12 cellular contexts compared by ENCODE assay signal in genomic region chr9:2022560-2022959, GRCh38. TPM values are rescaled to one million over a fixed set of nuclear protein-coding genes. Genes with fewer than 3 reads are reported as not detected.
DNase-seq lines count a peak whose midpoint lies in the region; ATAC-seq and TF ChIP-seq lines count a peak whose summit lies in the region.
"Had no signal": no experiment of that assay in that cellular context is flagged by ENCODE, and none has a peak within 500 bp of the region (broad histone marks: within the 10 kb centered on the region; RNA-seq: fewer than 3 reads in every experiment).

No MANE protein-coding gene starts in this region.

- H3K27ac ChIP-seq in CD8-positive, alpha-beta memory T cell (ENCODE audit: low read depth, low read length) = peak overlapping the region; percentile 32
- no peak overlapping the region for H3K27ac ChIP-seq in endodermal cell (ENCODE audit: low read depth, low read length)

- H3K36me3 ChIP-seq in CD8-positive, alpha-beta memory T cell (ENCODE audit: insufficient read depth, low read length) = no peaks in the 10 kb centered on the region
- no peaks in the 10 kb centered on the region for H3K36me3 ChIP-seq in endodermal cell (ENCODE audit: control insufficient read depth, insufficient read depth, low read length)

- H3K9me3 Mint-ChIP-seq in CD8-positive, alpha-beta memory T cell = no peaks in the 10 kb centered on the region
- H3K9me3 Mint-ChIP-seq in IgD-negative memory B cell (no peaks in the 10 kb centered on the region), endodermal cell (no peaks in the 10 kb centered on the region)
- no peaks in the 10 kb centered on the region for H3K9me3 Mint-ChIP-seq in activated naive CD4-positive, alpha-beta T cell treated with anti-CD3 and anti-CD28 coated beads, Interleukin-2, amount 50 U/mL, for 72 hours
- no peaks in the 10 kb centered on the region for H3K9me3 Mint-ChIP-seq in naive thymus-derived CD8-positive, alpha-beta T cell

- ATAC-seq in activated naive CD4-positive, alpha-beta T cell treated with anti-CD3 and anti-CD28 coated beads, Interleukin-2, amount 50 U/mL, for 72 hours = peak in 1 of 2 donors; percentile 15
- ATAC-seq in naive thymus-derived CD8-positive, alpha-beta T cell = peak; percentile 13 to 33
- no peak for ATAC-seq in GM21529 (IDR thresholded peaks at IDR 0.05; ENCODE audit: unreplicated experiment)
- ATAC-seq in HG03521 (IDR thresholded peaks at IDR 0.05; ENCODE audit: unreplicated experiment) = no peak

- H3K4me3 Mint-ChIP-seq in CD8-positive, alpha-beta memory T cell = peak overlapping the region; percentile 57 to 80 (median 69)
- H3K4me3 Mint-ChIP-seq in IgD-negative memory B cell (peak overlapping the region in 3 of 4 donors; percentile 4 to 75 (median 51)), endodermal cell (no peak overlapping the region)
- H3K4me3 Mint-ChIP-seq in naive thymus-derived CD8-positive, alpha-beta T cell = peak overlapping the region; percentile 51 to 80 (median 76)

- DNase-seq in CD8-positive, alpha-beta memory T cell = peak in 1 of 5 donors; percentile 55
- no peak for DNase-seq in activated naive CD4-positive, alpha-beta T cell treated with anti-CD3 and anti-CD28 coated beads, Interleukin-2, amount 50 U/mL, for 72 hours (ENCODE audit: low spot score in 2 of 2)
- DNase-seq in naive thymus-derived CD8-positive, alpha-beta T cell = peak in 2 of 10 donors; percentile 41 to 50
- no peak for DNase-seq in NCI-H2171 (lab: John Stamatoyannopoulos, UW)
- DNase-seq in endodermal cell = no peak
- DNase-seq: HCEC 1CT, IMR-90, kidney had no signal

- H3K27me3 Mint-ChIP-seq in CD8-positive, alpha-beta memory T cell = no peaks in the 10 kb centered on the region
- H3K27me3 Mint-ChIP-seq in IgD-negative memory B cell (no peaks in the 10 kb centered on the region), endodermal cell (ENCODE audit: insufficient read depth) (peaks cover 25% of the 10 kb centered on the region)
- H3K27me3 Mint-ChIP-seq in naive thymus-derived CD8-positive, alpha-beta T cell = no peaks in the 10 kb centered on the region

- WGBS in endodermal cell (ENCODE audit: insufficient coverage in 1 of 2, insufficient read length in 1 of 2), 2 experiments = 100% methylated on average over 1 of the region's 1 CpG

- no peaks in the 10 kb centered on the region for H3K27me3 ChIP-seq in CD8-positive, alpha-beta memory T cell (ENCODE audit: insufficient read depth, low read length, poor library complexity, severe bottlenecking)
- peaks cover 34% of the 10 kb centered on the region for H3K27me3 ChIP-seq in endodermal cell (ENCODE audit: control insufficient read depth, insufficient read depth, low read length, poor library complexity, severe bottlenecking)

- peaks cover 0 to 10% (median 0%) of the 10 kb centered on the region in 3 donors for H3K36me3 Mint-ChIP-seq in CD8-positive, alpha-beta memory T cell
- peaks cover 2% of the 10 kb centered on the region for H3K36me3 Mint-ChIP-seq in IgD-negative memory B cell
- peaks cover 14 to 46% of the 10 kb centered on the region in 2 donors for H3K36me3 Mint-ChIP-seq in activated naive CD4-positive, alpha-beta T cell treated with anti-CD3 and anti-CD28 coated beads, Interleukin-2, amount 50 U/mL, for 72 hours
- peaks cover 0 to 10% (median 4%) of the 10 kb centered on the region in 3 donors for H3K36me3 Mint-ChIP-seq in naive thymus-derived CD8-positive, alpha-beta T cell
- no peaks in the 10 kb centered on the region for H3K36me3 Mint-ChIP-seq in endodermal cell (ENCODE audit: low read depth)

- peak overlapping the region; percentile 87 to 97 (median 94) for H3K27ac Mint-ChIP-seq in CD8-positive, alpha-beta memory T cell
- H3K27ac Mint-ChIP-seq in IgD-negative memory B cell = peak overlapping the region in 1 of 3 donors; percentile 24
- H3K27ac Mint-ChIP-seq in activated naive CD4-positive, alpha-beta T cell treated with anti-CD3 and anti-CD28 coated beads, Interleukin-2, amount 50 U/mL, for 72 hours = peak overlapping the region; percentile 23 to 76
- H3K27ac Mint-ChIP-seq in naive thymus-derived CD8-positive, alpha-beta T cell = peak overlapping the region; percentile 34 to 95 (median 80)
- H3K27ac Mint-ChIP-seq in endodermal cell = no peak overlapping the region

- peaks cover 95 to 96% (median 96%) of the 10 kb centered on the region in 3 donors for H3K4me1 Mint-ChIP-seq in CD8-positive, alpha-beta memory T cell
- H3K4me1 Mint-ChIP-seq in IgD-negative memory B cell (peaks cover 66 to 80% (median 71%) of the 10 kb centered on the region in 3 donors), endodermal cell (peaks cover 35% of the 10 kb centered on the region)
- H3K4me1 Mint-ChIP-seq in naive thymus-derived CD8-positive, alpha-beta T cell = peaks cover 55 to 95% (median 89%) of the 10 kb centered on the region in 4 donors

- H3K9ac ChIP-seq in endodermal cell (ENCODE audit: extremely low read depth, low read length, poor library complexity, severe bottlenecking) = no peak overlapping the region

- TF ChIP-seq CTCF in endodermal cell (conservative IDR thresholded peaks at IDR 0.05) = no peak

- peak overlapping the region; percentile 21 for H3K4me3 ChIP-seq in CD8-positive, alpha-beta memory T cell (ENCODE audit: low read length)
- H3K4me3 ChIP-seq in endodermal cell (ENCODE audit: low read length) = no peak overlapping the region

- no peaks in the 10 kb centered on the region for H3K9me3 ChIP-seq in CD8-positive, alpha-beta memory T cell (ENCODE audit: low read length)
- no peaks in the 10 kb centered on the region for H3K9me3 ChIP-seq in endodermal cell (ENCODE audit: control insufficient read depth, low read length)
- H3K9me3 ChIP-seq: Caco-2 had no signal

- POLR2A ChIA-PET in CD8-positive, alpha-beta memory T cell (lab: Charles Lee) = interaction anchor here (1.0 kb wide), 1 partner anchor 31 kb away, joined by 5 read pairs; no protein-coding TSS in a partner anchor
- POLR2A ChIA-PET in naive thymus-derived CD8-positive, alpha-beta T cell (lab: Charles Lee) = interaction anchor here (1.1 to 1.6 kb wide), 2 partner anchors 32 to 40 kb away, joined by 3 read pairs; no protein-coding TSS in a partner anchor

- peaks cover 93% of the 10 kb centered on the region for H3K4me1 ChIP-seq in CD8-positive, alpha-beta memory T cell (ENCODE audit: insufficient read depth, low read length)
- peaks cover 2% of the 10 kb centered on the region for H3K4me1 ChIP-seq in endodermal cell (ENCODE audit: control insufficient read depth, insufficient read depth, low read length)
- H3K4me1 ChIP-seq: Caco-2 had no signal

- CTCF ChIA-PET in CD8-positive, alpha-beta memory T cell (lab: Charles Lee) = interaction anchor here (1.0 to 1.3 kb wide), 2 partner anchors 21 to 31 kb away, joined by 3 to 4 read pairs; no protein-coding TSS in a partner anchor

RNA-seq across cellular contexts. Expression of gene SMARCA2, which starts 7.4 kb away (rescaled TPM):
- total RNA-seq in CD8-positive, alpha-beta memory T cell = 100 to 1,000 TPM; 145 to 156 TPM
- polyA plus RNA-seq in CD8-positive, alpha-beta memory T cell = 56.7 TPM
- polyA plus RNA-seq in IgD-negative memory B cell = 24.9 TPM
- total RNA-seq in activated naive CD4-positive, alpha-beta T cell treated with anti-CD3 and anti-CD28 coated beads, Interleukin-2, amount 50 U/mL, for 72 hours = 100 to 1,000 TPM; 103 to 137 TPM
- 100 to 1,000 TPM; 236 to 238 TPM for total RNA-seq in naive thymus-derived CD8-positive, alpha-beta T cell
- 10 to 100 TPM; 36.1 to 78.7 (median 37.9) TPM for polyA plus RNA-seq in naive thymus-derived CD8-positive, alpha-beta T cell
- 1 to 10 TPM; 2.6 to 8.6 TPM for total RNA-seq in endodermal cell
- polyA plus RNA-seq in endodermal cell (2013, experiment 1 of 2) = 5.4 TPM
- 3.8 TPM for polyA plus RNA-seq in endodermal cell (2013, experiment 2 of 2)

Comparison
In these comparisons a context has a peak if more than half of its experiments do, and no peak if none do; other contexts are left out.
1. ATAC-seq: peak in naive thymus-derived CD8-positive, alpha-beta T cell (2 of 2); none in GM21529 (single experiment) and HG03521 (single experiment).
2. RNA of gene SMARCA2, which starts 7.4 kb away (total RNA-seq): 236 to 238 TPM in naive thymus-derived CD8-positive, alpha-beta T cell, 145 to 156 TPM in CD8-positive, alpha-beta memory T cell and 103 to 137 TPM in activated naive CD4-positive, alpha-beta T cell treated with anti-CD3 and anti-CD28 coated beads, Interleukin-2, amount 50 U/mL, for 72 hours; 2.6 to 8.6 TPM in endodermal cell; every median in the first group is over 10 times any median in the second.